ENCODE assay signal across 21 cellular contexts in the genomic region with DNA sequence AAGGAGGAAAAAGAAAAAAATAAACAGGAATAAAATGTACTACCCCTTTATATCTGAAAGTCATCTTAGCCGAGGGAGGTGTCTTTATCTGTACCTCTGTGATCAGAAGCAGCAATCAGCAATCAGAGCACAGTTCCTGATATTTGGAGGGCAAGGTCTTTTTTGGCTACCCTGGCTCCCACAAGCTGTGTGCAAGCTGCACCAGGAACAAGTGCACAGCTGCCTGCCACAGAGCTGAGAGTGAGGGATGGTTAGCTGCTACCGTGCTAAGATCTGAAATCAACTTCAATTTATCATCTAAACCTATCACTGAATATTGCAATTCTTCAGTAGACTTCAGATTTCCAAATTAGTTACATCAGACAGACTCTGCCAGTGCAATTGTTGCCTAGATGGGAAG.
"Had no signal": no experiment of that assay in that cellular context is flagged by ENCODE, and none has a peak within 500 bp of the region (broad histone marks: within the 10 kb centered on the region; RNA-seq: fewer than 3 reads in every experiment).

No MANE protein-coding gene starts in this region.

- H3K4me3 ChIP-seq: MG63, SJSA1 had no signal

- H3K36me3 ChIP-seq: MG63, SJSA1 had no signal

- FAIRE-seq: HepG2 had no signal

- DNase-seq: IMR-90, Karpas-422, KG1, MG63, NCI-H1092, NCI-H1105 treated with DMSO at 0.1 percent for 48 hours, NCI-H1417 treated with DMSO at 0.1 percent for 48 hours, NCI-H187, NCI-H2029, NCI-H2081 treated with DMSO at 0.1 percent for 48 hours, NCI-H2171, NCI-H226, NCI-H526 treated with DMSO at 0.1 percent for 48 hours, NCI-H748 treated with DMSO at 0.1 percent for 48 hours, Right ventricle myocardium superior, RPMI8226, SIG-M5, SK-N-SH, SW 1271 had no signal

- H3K9me3 ChIP-seq: MG63, SJSA1, SK-N-SH had no signal

- ATAC-seq: HepG2 had no signal

- H3K9me2 ChIP-seq: SK-N-SH had no signal

- H3K27me3 ChIP-seq: MG63, SJSA1 had no signal

- H3K27ac ChIP-seq: SJSA1 had no signal

- H3K4me2 ChIP-seq: SK-N-SH had no signal

- H3K9ac ChIP-seq: SK-N-SH had no signal

- H3K4me1 ChIP-seq: SJSA1 had no signal
